ENCODE assay signal across 10 cellular contexts in genomic region chr22:23825246-23825905, GRCh38. TPM values are rescaled to one million over a fixed set of nuclear protein-coding genes. Genes with fewer than 3 reads are reported as not detected.
DNase-seq lines count a peak whose midpoint lies in the region; ATAC-seq and TF ChIP-seq lines count a peak whose summit lies in the region.
"Had no signal": no experiment of that assay in that cellular context is flagged by ENCODE, and none has a peak within 500 bp of the region (broad histone marks: within the 10 kb centered on the region; RNA-seq: fewer than 3 reads in every experiment).

No MANE protein-coding gene starts in this region.

- CTCF ChIA-PET in MCF 10A (lab: Yijun Ruan, JAX), result interaction anchor here (0.6 to 2.4 kb wide), 4 partner anchors 20 to 113 kb away, joined by 3 to 13 read pairs (median 4); no protein-coding TSS in a partner anchor
- CTCF ChIA-PET in CD8-positive, alpha-beta memory T cell (lab: Charles Lee), result interaction anchor here (0.6 to 0.9 kb wide), 2 partner anchors 24 to 437 kb away, joined by 3 read pairs; no protein-coding TSS in a partner anchor

- H3K9me3 ChIP-seq in breast epithelium (no peaks in the 10 kb centered on the region), mesenchymal stem cell (ENCODE audit: control insufficient read depth, low read length) (no peaks in the 10 kb centered on the region), uterus (no peaks in the 10 kb centered on the region)
- no peaks in the 10 kb centered on the region for H3K9me3 ChIP-seq in CD8-positive, alpha-beta memory T cell (ENCODE audit: low read length)

- H3K18ac ChIP-seq in mesenchymal stem cell (ENCODE audit: low read depth in 1 of 2, low read length in 2 of 2), result peak overlapping the region; percentile 74 to 88

- 93% methylated on average over 12 of the region's 12 CpGs for WGBS in mesenchymal stem cell

- no peak overlapping the region for H3K4me2 ChIP-seq in mesenchymal stem cell (ENCODE audit: low read length, poor library complexity, severe bottlenecking)

- H2BK5ac ChIP-seq in mesenchymal stem cell (ENCODE audit: low read depth, low read length, poor library complexity, severe bottlenecking), result peak overlapping the region; percentile 88

- H3K36me3 Mint-ChIP-seq in MCF 10A (ENCODE audit: insufficient read depth, unreplicated experiment), result peaks cover 46% of the 10 kb centered on the region
- H3K36me3 Mint-ChIP-seq in activated naive CD4-positive, alpha-beta T cell treated with anti-CD3 and anti-CD28 coated beads, Interleukin-2, amount 50 U/mL, for 72 hours, result no peaks in the 10 kb centered on the region
- H3K36me3 Mint-ChIP-seq in CD8-positive, alpha-beta memory T cell, result peaks cover 0 to 89% (median 22%) of the 10 kb centered on the region in 3 donors
- H3K36me3 Mint-ChIP-seq: natural killer cell treated with Interleukin-12 subunit alpha and Interleukin-12 subunit beta and Interleukin-15 and Interleukin-18, amount 100 ng/mL, for 72 hours had no signal

- H3K9ac ChIP-seq in mesenchymal stem cell (ENCODE audit: low read length), result peak overlapping the region; percentile 57

- peak overlapping the region in 1 of 2 experiments; percentile 71 for H3K14ac ChIP-seq in mesenchymal stem cell (ENCODE audit: low read length in 2 of 2)

- H3K4me3 ChIP-seq in breast epithelium (no peak overlapping the region), mesenchymal stem cell (ENCODE audit: insufficient read depth in 1 of 2, low read depth in 1 of 2, low read length in 2 of 2) (no peak overlapping the region), uterus (no peak overlapping the region)
- no peak overlapping the region for H3K4me3 ChIP-seq in CD8-positive, alpha-beta memory T cell (ENCODE audit: low read length)

- peak overlapping the region; percentile 86 for H3K27ac Mint-ChIP-seq in MCF 10A (ENCODE audit: low read depth, unreplicated experiment)
- peak overlapping the region; percentile 87 to 92 for H3K27ac Mint-ChIP-seq in activated naive CD4-positive, alpha-beta T cell treated with anti-CD3 and anti-CD28 coated beads, Interleukin-2, amount 50 U/mL, for 72 hours
- H3K27ac Mint-ChIP-seq in CD8-positive, alpha-beta memory T cell, result peak overlapping the region in 2 of 8 donors; percentile 23 to 74
- H3K27ac Mint-ChIP-seq: natural killer cell treated with Interleukin-12 subunit alpha and Interleukin-12 subunit beta and Interleukin-15 and Interleukin-18, amount 100 ng/mL, for 72 hours had no signal

- peak overlapping the region; percentile 95 for H4K8ac ChIP-seq in mesenchymal stem cell (ENCODE audit: low read length)

- TF ChIP-seq POLR2A in breast epithelium (IDR thresholded peaks at IDR 0.05) (no peak), uterus (IDR thresholded peaks at IDR 0.05) (no peak)

- POLR2A ChIA-PET in MCF 10A (lab: Yijun Ruan, JAX), result interaction anchor here (0.9 to 2.3 kb wide), 2 partner anchors 32 to 47 kb away, joined by 3 to 8 read pairs; partner anchors contain the start of gene SLC2A11
- POLR2A ChIA-PET in CD8-positive, alpha-beta memory T cell (lab: Charles Lee), result no interaction called here

- peak overlapping the region; percentile 99 for H4K91ac ChIP-seq in mesenchymal stem cell (ENCODE audit: low read length)

- H2BK15ac ChIP-seq in mesenchymal stem cell (ENCODE audit: low read depth, poor library complexity, severe bottlenecking), result peak overlapping the region; percentile 58

- H2AFZ ChIP-seq in mesenchymal stem cell (ENCODE audit: low read depth, low read length), result no peak overlapping the region

- peaks cover 46% of the 10 kb centered on the region for H3K79me1 ChIP-seq in mesenchymal stem cell (replicated peaks; ENCODE audit: low read length, poor library complexity, severe bottlenecking)

- no peak for ATAC-seq in activated naive CD4-positive, alpha-beta T cell treated with anti-CD3 and anti-CD28 coated beads, Interleukin-2, amount 50 U/mL, for 72 hours
- ATAC-seq in GM19328 (IDR thresholded peaks at IDR 0.05; ENCODE audit: unreplicated experiment), result no peak
- ATAC-seq: natural killer cell treated with Interleukin-12 subunit alpha and Interleukin-12 subunit beta and Interleukin-15 and Interleukin-18, amount 100 ng/mL, for 72 hours had no signal

- intact Hi-C loops in MCF 10A (cut with micrococcal nuclease) (no loop called here), breast epithelium (cut with DNase I; ENCODE audit: low total_unique reads) (no loop called here), uterus (cut with DNase I; ENCODE audit: low total_unique reads) (no loop called here)

- H3K27ac ChIP-seq in breast epithelium, result peak overlapping the region in 1 of 2 donors; percentile 50
- peak overlapping the region; percentile 57 for H3K27ac ChIP-seq in mesenchymal stem cell (ENCODE audit: low read length, poor library complexity, severe bottlenecking)
- no peak overlapping the region for H3K27ac ChIP-seq in CD8-positive, alpha-beta memory T cell (ENCODE audit: low read depth, low read length)
- peak overlapping the region in 1 of 2 donors; percentile 47 for H3K27ac ChIP-seq in uterus

- no peak for DNase-seq in MCF 10A (ENCODE audit: unreplicated experiment)
- DNase-seq in breast epithelium (ENCODE audit: low spot score in 2 of 2), result no peak
- DNase-seq in activated naive CD4-positive, alpha-beta T cell treated with anti-CD3 and anti-CD28 coated beads, Interleukin-2, amount 50 U/mL, for 72 hours (ENCODE audit: low spot score in 2 of 2), result no peak
- DNase-seq in mesenchymal stem cell, result no peak
- DNase-seq in CD8-positive, alpha-beta memory T cell, result no peak
- no peak for DNase-seq in mucosa of gallbladder (ENCODE audit: low spot score)
- no peak for DNase-seq in uterus
- DNase-seq: C1 segment of cervical spinal cord had no signal

- H3K4me1 Mint-ChIP-seq in MCF 10A (ENCODE audit: insufficient read depth, unreplicated experiment), result peaks cover 6% of the 10 kb centered on the region
- H3K4me1 Mint-ChIP-seq in CD8-positive, alpha-beta memory T cell, result peaks cover 12 to 22% (median 17%) of the 10 kb centered on the region in 3 donors

- H3K9me3 Mint-ChIP-seq in MCF 10A (ENCODE audit: unreplicated experiment), result no peaks in the 10 kb centered on the region
- H3K9me3 Mint-ChIP-seq in activated naive CD4-positive, alpha-beta T cell treated with anti-CD3 and anti-CD28 coated beads, Interleukin-2, amount 50 U/mL, for 72 hours, result no peaks in the 10 kb centered on the region
- peaks cover 0 to 1% (median 0%) of the 10 kb centered on the region in 5 donors for H3K9me3 Mint-ChIP-seq in CD8-positive, alpha-beta memory T cell
- H3K9me3 Mint-ChIP-seq: natural killer cell treated with Interleukin-12 subunit alpha and Interleukin-12 subunit beta and Interleukin-15 and Interleukin-18, amount 100 ng/mL, for 72 hours had no signal

- peak overlapping the region; percentile 91 for H2BK120ac ChIP-seq in mesenchymal stem cell (ENCODE audit: low read depth, low read length)

- H2AK5ac ChIP-seq in mesenchymal stem cell (ENCODE audit: low read length, severe bottlenecking), result peak overlapping the region; percentile 93

- no peaks in the 10 kb centered on the region for H3K27me3 ChIP-seq in breast epithelium
- H3K27me3 ChIP-seq in mesenchymal stem cell (ENCODE audit: control insufficient read depth in 1 of 2, insufficient read depth in 1 of 2, low read length in 2 of 2), result no peaks in the 10 kb centered on the region
- no peaks in the 10 kb centered on the region for H3K27me3 ChIP-seq in CD8-positive, alpha-beta memory T cell (ENCODE audit: insufficient read depth, low read length, poor library complexity, severe bottlenecking)
- H3K27me3 ChIP-seq in uterus, result no peaks in the 10 kb centered on the region

- no peak overlapping the region for H3K4me3 Mint-ChIP-seq in MCF 10A (ENCODE audit: unreplicated experiment)
- H3K4me3 Mint-ChIP-seq in CD8-positive, alpha-beta memory T cell, result no peak overlapping the region
- H3K4me3 Mint-ChIP-seq: natural killer cell treated with Interleukin-12 subunit alpha and Interleukin-12 subunit beta and Interleukin-15 and Interleukin-18, amount 100 ng/mL, for 72 hours had no signal

- peak overlapping the region; percentile 70 to 95 for H3K4ac ChIP-seq in mesenchymal stem cell (ENCODE audit: low read depth in 1 of 2, low read length in 2 of 2)

- H2BK12ac ChIP-seq in mesenchymal stem cell (ENCODE audit: low read length in 2 of 2), result peak overlapping the region; percentile 76 to 99

- no peaks in the 10 kb centered on the region for H3K27me3 Mint-ChIP-seq in MCF 10A (ENCODE audit: insufficient read depth, unreplicated experiment)
- H3K27me3 Mint-ChIP-seq in CD8-positive, alpha-beta memory T cell, result no peaks in the 10 kb centered on the region
- H3K27me3 Mint-ChIP-seq: natural killer cell treated with Interleukin-12 subunit alpha and Interleukin-12 subunit beta and Interleukin-15 and Interleukin-18, amount 100 ng/mL, for 72 hours had no signal

- BruUV-seq in MCF 10A (replicated peaks; lab: Mats Ljungman, UMichigan), result no TSS peak

- H3K4me1 ChIP-seq in breast epithelium (no peaks in the 10 kb centered on the region), mesenchymal stem cell (ENCODE audit: control insufficient read depth, insufficient read depth, low read depth, low read length) (peaks cover 40% of the 10 kb centered on the region), uterus (no peaks in the 10 kb centered on the region)
- no peaks in the 10 kb centered on the region for H3K4me1 ChIP-seq in CD8-positive, alpha-beta memory T cell (ENCODE audit: insufficient read depth, low read length)

- no peak for TF ChIP-seq CTCF in MCF 10A (IDR thresholded peaks at IDR 0.05; ENCODE audit: unreplicated experiment)
- TF ChIP-seq CTCF in breast epithelium (IDR thresholded peaks at IDR 0.05), result no peak
- TF ChIP-seq CTCF in uterus (IDR thresholded peaks at IDR 0.05), result no peak

- no peak overlapping the region for H3K23ac ChIP-seq in mesenchymal stem cell (ENCODE audit: low read length in 2 of 2)

- H3K36me3 ChIP-seq in breast epithelium (no peaks in the 10 kb centered on the region), mesenchymal stem cell (ENCODE audit: control insufficient read depth in 1 of 2, insufficient read depth in 2 of 2, low read depth in 1 of 2, low read length in 2 of 2) (peaks cover 82 to 83% of the 10 kb centered on the region in 2 experiments), uterus (no peaks in the 10 kb centered on the region)
- peaks cover 59% of the 10 kb centered on the region for H3K36me3 ChIP-seq in CD8-positive, alpha-beta memory T cell (ENCODE audit: insufficient read depth, low read length)

RNA-seq across cellular contexts. Expression of gene DERL3, which starts 13.4 kb away (rescaled TPM):
- total RNA-seq in MCF 10A (2022), result not detected in 2 replicates
- 1 to 10 TPM in 2 of 3 donors, under 1 TPM in 1; 0.48 to 6.6 (median 2.8) TPM for total RNA-seq in breast epithelium
- total RNA-seq in activated naive CD4-positive, alpha-beta T cell treated with anti-CD3 and anti-CD28 coated beads, Interleukin-2, amount 50 U/mL, for 72 hours, result 1 to 10 TPM; 5.1 to 7.3 TPM
- 0.61 TPM for polyA plus RNA-seq in mesenchymal stem cell (2013, experiment 1 of 2)
- 0.52 TPM for polyA plus RNA-seq in mesenchymal stem cell (2013, experiment 2 of 2)
- 1 to 10 TPM; 5.4 to 5.8 TPM for total RNA-seq in CD8-positive, alpha-beta memory T cell
- polyA plus RNA-seq in CD8-positive, alpha-beta memory T cell, result 0.28 TPM
- total RNA-seq in mucosa of gallbladder, result 6.2 TPM
- 1 to 10 TPM in 1 of 4 donors, under 1 TPM in 1, not detected in 2; 0.95 to 1.2 TPM for total RNA-seq in uterus

RNA-seq across cellular contexts. Expression of gene SLC2A11, which starts 32.3 kb away (rescaled TPM):
- total RNA-seq in MCF 10A (2022), result 9.6 and 11.3 TPM in 2 replicates
- 10 to 100 TPM; 10.2 to 17.0 (median 13.1) TPM for total RNA-seq in breast epithelium
- 1 to 10 TPM; 6.3 to 8.1 TPM for total RNA-seq in activated naive CD4-positive, alpha-beta T cell treated with anti-CD3 and anti-CD28 coated beads, Interleukin-2, amount 50 U/mL, for 72 hours
- polyA plus RNA-seq in mesenchymal stem cell (2013, experiment 1 of 2), result 15.5 TPM
- polyA plus RNA-seq in mesenchymal stem cell (2013, experiment 2 of 2), result 15.6 TPM
- 1 to 10 TPM; 7.1 to 9.0 TPM for total RNA-seq in CD8-positive, alpha-beta memory T cell
- polyA plus RNA-seq in CD8-positive, alpha-beta memory T cell, result 5.2 TPM
- 24.0 TPM for total RNA-seq in mucosa of gallbladder
- total RNA-seq in uterus, result 10 to 100 TPM in 3 of 4 donors, under 1 TPM in 1; under 0.01 to 63.3 (median 15.0) TPM

RNA-seq across cellular contexts. Expression of gene SMARCB1, which starts 38.6 kb away (rescaled TPM):
- total RNA-seq in MCF 10A (2022), result 83.7 and 115 TPM in 2 replicates
- total RNA-seq in breast epithelium, result 10 to 100 TPM; 34.6 to 60.2 (median 50.1) TPM
- total RNA-seq in activated naive CD4-positive, alpha-beta T cell treated with anti-CD3 and anti-CD28 coated beads, Interleukin-2, amount 50 U/mL, for 72 hours, result 10 to 100 TPM; 51.9 to 72.7 TPM
- polyA plus RNA-seq in mesenchymal stem cell (2013, experiment 1 of 2), result 68.2 TPM
- 67.4 TPM for polyA plus RNA-seq in mesenchymal stem cell (2013, experiment 2 of 2)
- total RNA-seq in CD8-positive, alpha-beta memory T cell, result 100 to 1,000 TPM; 113 to 120 TPM
- 40.4 TPM for polyA plus RNA-seq in CD8-positive, alpha-beta memory T cell
- total RNA-seq in mucosa of gallbladder, result 70.7 TPM
- 10 to 100 TPM; 39.1 to 64.4 (median 51.6) TPM for total RNA-seq in uterus

RNA-seq across cellular contexts. Expression of gene MMP11, which starts 52.7 kb away (rescaled TPM):
- total RNA-seq in MCF 10A (2022) (0.44 TPM in 1 of 2 replicates, not detected in the other), breast epithelium (1 to 10 TPM; 1.9 to 6.2 (median 4.8) TPM), mucosa of gallbladder (4.4 TPM), uterus (10 to 100 TPM in 1 of 4 donors, 1 to 10 TPM in 2, not detected in 1; 7.6 to 35.8 (median 8.7) TPM)
- total RNA-seq in activated naive CD4-positive, alpha-beta T cell treated with anti-CD3 and anti-CD28 coated beads, Interleukin-2, amount 50 U/mL, for 72 hours, result under 1 TPM; 0.23 to 0.32 TPM
- polyA plus RNA-seq in mesenchymal stem cell (2013, experiment 1 of 2), result 24.7 TPM
- polyA plus RNA-seq in mesenchymal stem cell (2013, experiment 2 of 2), result 25.1 TPM
- total RNA-seq in CD8-positive, alpha-beta memory T cell, result 1 to 10 TPM in 1 of 2 experiments, under 1 TPM in 1; 0.90 to 1.6 TPM
- 1.9 TPM for polyA plus RNA-seq in CD8-positive, alpha-beta memory T cell

RNA-seq across cellular contexts. Expression of gene CHCHD10, which starts 57.6 kb away (rescaled TPM):
- 86.0 and 90.1 TPM in 2 replicates for total RNA-seq in MCF 10A (2022)
- 10 to 100 TPM in 2 of 3 donors, 1 to 10 TPM in 1; 5.6 to 22.8 (median 21.4) TPM for total RNA-seq in breast epithelium
- total RNA-seq in activated naive CD4-positive, alpha-beta T cell treated with anti-CD3 and anti-CD28 coated beads, Interleukin-2, amount 50 U/mL, for 72 hours, result 100 to 1,000 TPM; 105 to 118 TPM
- 425 TPM for polyA plus RNA-seq in mesenchymal stem cell (2013, experiment 1 of 2)
- 448 TPM for polyA plus RNA-seq in mesenchymal stem cell (2013, experiment 2 of 2)
- total RNA-seq in CD8-positive, alpha-beta memory T cell, result 100 to 1,000 TPM; 172 to 186 TPM
- 34.0 TPM for polyA plus RNA-seq in CD8-positive, alpha-beta memory T cell
- 148 TPM for total RNA-seq in mucosa of gallbladder
- total RNA-seq in uterus, result 10 to 100 TPM in 1 of 4 donors, under 1 TPM in 1, not detected in 2; 0.88 to 21.0 TPM
